Comparison of ENCODE assay signal across 2 cellular contexts in the genomic region with DNA sequence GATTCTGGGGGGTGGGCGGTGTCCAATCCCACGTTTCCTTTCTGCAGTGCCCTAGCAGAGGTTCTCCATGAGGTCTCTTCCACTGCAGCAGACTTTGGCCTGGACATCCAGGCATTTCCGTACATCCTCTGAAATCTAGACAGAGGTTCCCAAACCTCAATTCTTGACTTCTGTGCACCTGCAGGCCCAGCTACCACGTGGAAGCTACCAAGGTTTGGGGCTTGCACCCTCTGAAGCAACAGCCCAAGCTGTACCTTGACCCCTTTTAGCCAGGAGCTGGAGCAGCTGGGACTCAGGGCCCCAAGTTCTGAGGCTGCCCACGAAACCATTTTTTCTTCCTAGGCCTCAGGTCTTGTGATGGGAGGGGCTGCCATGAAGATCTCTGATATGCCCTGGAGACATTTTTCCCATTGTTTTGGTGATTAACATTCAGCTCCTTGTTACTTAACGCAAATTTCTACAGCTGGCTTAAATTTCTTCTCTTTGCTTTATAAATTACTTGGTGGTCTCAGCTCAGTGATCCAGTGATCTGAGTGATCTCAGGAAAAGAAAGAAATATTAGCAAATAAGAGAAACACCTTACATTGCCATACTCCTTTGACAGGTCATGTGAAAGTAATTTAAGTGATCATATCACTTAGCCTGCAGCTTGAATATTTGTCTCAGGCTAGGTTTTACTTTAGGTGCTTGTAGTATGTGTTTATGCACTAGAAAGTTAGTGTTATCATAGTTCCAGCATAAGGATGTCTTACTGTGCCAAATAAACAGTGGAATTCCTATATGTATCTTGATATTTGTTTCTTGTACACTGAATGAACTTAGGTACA.
TF ChIP-seq lines count a peak whose summit lies in the region.

No MANE protein-coding gene starts in this region.

TF ChIP-seq in SK-N-SH, 30 proteins besides CTCF, POLR2A, EP300 and RAD21 (continued from another document):
- TF ChIP-seq, protein P1, sequence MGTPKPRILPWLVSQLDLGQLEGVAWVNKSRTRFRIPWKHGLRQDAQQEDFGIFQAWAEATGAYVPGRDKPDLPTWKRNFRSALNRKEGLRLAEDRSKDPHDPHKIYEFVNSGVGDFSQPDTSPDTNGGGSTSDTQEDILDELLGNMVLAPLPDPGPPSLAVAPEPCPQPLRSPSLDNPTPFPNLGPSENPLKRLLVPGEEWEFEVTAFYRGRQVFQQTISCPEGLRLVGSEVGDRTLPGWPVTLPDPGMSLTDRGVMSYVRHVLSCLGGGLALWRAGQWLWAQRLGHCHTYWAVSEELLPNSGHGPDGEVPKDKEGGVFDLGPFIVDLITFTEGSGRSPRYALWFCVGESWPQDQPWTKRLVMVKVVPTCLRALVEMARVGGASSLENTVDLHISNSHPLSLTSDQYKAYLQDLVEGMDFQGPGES (IDR thresholded peaks at IDR 0.05; ENCODE audit: low read depth, low read length) = no peak
- TF ChIP-seq YY1 (IDR thresholded peaks at IDR 0.05; ENCODE audit: low read depth) = no peak
- TF ChIP-seq, protein P2, sequence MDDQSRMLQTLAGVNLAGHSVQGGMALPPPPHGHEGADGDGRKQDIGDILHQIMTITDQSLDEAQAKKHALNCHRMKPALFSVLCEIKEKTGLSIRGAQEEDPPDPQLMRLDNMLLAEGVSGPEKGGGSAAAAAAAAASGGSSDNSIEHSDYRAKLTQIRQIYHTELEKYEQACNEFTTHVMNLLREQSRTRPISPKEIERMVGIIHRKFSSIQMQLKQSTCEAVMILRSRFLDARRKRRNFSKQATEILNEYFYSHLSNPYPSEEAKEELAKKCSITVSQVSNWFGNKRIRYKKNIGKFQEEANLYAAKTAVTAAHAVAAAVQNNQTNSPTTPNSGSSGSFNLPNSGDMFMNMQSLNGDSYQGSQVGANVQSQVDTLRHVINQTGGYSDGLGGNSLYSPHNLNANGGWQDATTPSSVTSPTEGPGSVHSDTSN (IDR thresholded peaks at IDR 0.05) = no peak
- no peak for TF ChIP-seq GABPA (IDR thresholded peaks at IDR 0.05; ENCODE audit: low read depth)
- TF ChIP-seq, protein P3, sequence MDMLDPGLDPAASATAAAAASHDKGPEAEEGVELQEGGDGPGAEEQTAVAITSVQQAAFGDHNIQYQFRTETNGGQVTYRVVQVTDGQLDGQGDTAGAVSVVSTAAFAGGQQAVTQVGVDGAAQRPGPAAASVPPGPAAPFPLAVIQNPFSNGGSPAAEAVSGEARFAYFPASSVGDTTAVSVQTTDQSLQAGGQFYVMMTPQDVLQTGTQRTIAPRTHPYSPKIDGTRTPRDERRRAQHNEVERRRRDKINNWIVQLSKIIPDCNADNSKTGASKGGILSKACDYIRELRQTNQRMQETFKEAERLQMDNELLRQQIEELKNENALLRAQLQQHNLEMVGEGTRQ (IDR thresholded peaks at IDR 0.05; ENCODE audit: borderline replicate concordance, low read depth, low read length) = no peak
- TF ChIP-seq SIN3A (IDR thresholded peaks at IDR 0.05; ENCODE audit: borderline replicate concordance, low read depth, low read length) = no peak
- TF ChIP-seq, protein P4, sequence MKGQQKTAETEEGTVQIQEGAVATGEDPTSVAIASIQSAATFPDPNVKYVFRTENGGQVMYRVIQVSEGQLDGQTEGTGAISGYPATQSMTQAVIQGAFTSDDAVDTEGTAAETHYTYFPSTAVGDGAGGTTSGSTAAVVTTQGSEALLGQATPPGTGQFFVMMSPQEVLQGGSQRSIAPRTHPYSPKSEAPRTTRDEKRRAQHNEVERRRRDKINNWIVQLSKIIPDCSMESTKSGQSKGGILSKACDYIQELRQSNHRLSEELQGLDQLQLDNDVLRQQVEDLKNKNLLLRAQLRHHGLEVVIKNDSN (IDR thresholded peaks at IDR 0.05; ENCODE audit: borderline replicate concordance, low read depth) = no peak
- TF ChIP-seq RFX5 (IDR thresholded peaks at IDR 0.05; ENCODE audit: low read length) = no peak
- TF ChIP-seq GATA2 (CRISPR knock-in tag; IDR thresholded peaks at IDR 0.05) = no peak
- TF ChIP-seq POLR2AphosphoS5 (IDR thresholded peaks at IDR 0.05; ENCODE audit: low read depth, low read length) = no peak
- TF ChIP-seq ELF1 (IDR thresholded peaks at IDR 0.05) = no peak
- no peak for TF ChIP-seq FOXM1 (IDR thresholded peaks at IDR 0.05; ENCODE audit: low read depth)
- no peak for TF ChIP-seq NRF1 (IDR thresholded peaks at IDR 0.05; ENCODE audit: low read depth, low read length)
- TF ChIP-seq NFIC (IDR thresholded peaks at IDR 0.05; ENCODE audit: borderline replicate concordance) = no peak
- no peak for TF ChIP-seq MXI1 (IDR thresholded peaks at IDR 0.05; ENCODE audit: low read depth, low read length)
- no peak for TF ChIP-seq TEAD4 (IDR thresholded peaks at IDR 0.05; ENCODE audit: borderline replicate concordance, insufficient read depth)
- TF ChIP-seq, protein P5, sequence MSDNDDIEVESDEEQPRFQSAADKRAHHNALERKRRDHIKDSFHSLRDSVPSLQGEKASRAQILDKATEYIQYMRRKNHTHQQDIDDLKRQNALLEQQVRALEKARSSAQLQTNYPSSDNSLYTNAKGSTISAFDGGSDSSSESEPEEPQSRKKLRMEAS (IDR thresholded peaks at IDR 0.05; ENCODE audit: low read depth) = no peak

TF ChIP-seq in SK-N-SH treated with all-trans-retinoic acid at 6 μM for 48 hours, 23 proteins besides CTCF, POLR2A, EP300 and RAD21 (continued from another document):
- TF ChIP-seq, protein P6, sequence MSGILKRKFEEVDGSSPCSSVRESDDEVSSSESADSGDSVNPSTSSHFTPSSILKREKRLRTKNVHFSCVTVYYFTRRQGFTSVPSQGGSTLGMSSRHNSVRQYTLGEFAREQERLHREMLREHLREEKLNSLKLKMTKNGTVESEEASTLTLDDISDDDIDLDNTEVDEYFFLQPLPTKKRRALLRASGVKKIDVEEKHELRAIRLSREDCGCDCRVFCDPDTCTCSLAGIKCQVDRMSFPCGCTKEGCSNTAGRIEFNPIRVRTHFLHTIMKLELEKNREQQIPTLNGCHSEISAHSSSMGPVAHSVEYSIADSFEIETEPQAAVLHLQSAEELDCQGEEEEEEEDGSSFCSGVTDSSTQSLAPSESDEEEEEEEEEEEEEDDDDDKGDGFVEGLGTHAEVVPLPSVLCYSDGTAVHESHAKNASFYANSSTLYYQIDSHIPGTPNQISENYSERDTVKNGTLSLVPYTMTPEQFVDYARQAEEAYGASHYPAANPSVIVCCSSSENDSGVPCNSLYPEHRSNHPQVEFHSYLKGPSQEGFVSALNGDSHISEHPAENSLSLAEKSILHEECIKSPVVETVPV (CRISPR knock-in tag; IDR thresholded peaks at IDR 0.05) = no peak
- TF ChIP-seq, protein P7, sequence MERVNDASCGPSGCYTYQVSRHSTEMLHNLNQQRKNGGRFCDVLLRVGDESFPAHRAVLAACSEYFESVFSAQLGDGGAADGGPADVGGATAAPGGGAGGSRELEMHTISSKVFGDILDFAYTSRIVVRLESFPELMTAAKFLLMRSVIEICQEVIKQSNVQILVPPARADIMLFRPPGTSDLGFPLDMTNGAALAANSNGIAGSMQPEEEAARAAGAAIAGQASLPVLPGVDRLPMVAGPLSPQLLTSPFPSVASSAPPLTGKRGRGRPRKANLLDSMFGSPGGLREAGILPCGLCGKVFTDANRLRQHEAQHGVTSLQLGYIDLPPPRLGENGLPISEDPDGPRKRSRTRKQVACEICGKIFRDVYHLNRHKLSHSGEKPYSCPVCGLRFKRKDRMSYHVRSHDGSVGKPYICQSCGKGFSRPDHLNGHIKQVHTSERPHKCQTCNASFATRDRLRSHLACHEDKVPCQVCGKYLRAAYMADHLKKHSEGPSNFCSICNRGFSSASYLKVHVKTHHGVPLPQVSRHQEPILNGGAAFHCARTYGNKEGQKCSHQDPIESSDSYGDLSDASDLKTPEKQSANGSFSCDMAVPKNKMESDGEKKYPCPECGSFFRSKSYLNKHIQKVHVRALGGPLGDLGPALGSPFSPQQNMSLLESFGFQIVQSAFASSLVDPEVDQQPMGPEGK (CRISPR knock-in tag; IDR thresholded peaks at IDR 0.05; ENCODE audit: borderline replicate concordance) = no peak
- TF ChIP-seq SNAI2 (CRISPR knock-in tag; IDR thresholded peaks at IDR 0.05) = no peak
- TF ChIP-seq ZFP30 (CRISPR knock-in tag; IDR thresholded peaks at IDR 0.05) = no peak
